8 cellular contexts compared by ENCODE assay signal in the genomic region with DNA sequence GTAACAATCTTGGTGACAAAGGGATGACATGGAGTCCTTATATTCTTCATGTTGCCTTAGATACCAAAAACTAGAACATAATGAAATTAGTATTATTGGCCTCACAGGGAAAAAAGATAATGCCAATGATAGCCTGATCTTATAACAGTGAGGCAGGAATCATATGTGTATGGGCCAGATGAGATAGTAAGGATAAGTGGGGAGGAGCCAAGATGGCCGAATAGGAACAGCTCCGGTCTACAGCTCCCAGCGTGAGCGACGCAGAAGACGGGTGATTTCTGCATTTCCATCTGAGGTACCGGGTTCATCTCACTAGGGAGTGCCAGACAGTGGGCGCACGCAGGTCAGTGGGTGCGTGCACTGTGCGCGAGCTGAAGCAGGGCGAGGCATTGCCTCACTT.
A peak's percentile ranks its signal among the peaks of the same experiment; 100 is the strongest.
DNase-seq lines count a peak whose midpoint lies in the region; TF ChIP-seq lines count a peak whose summit lies in the region.
"Not testable (repeated sequence)": the region's sequence is repeated elsewhere in the genome, so short reads cannot be mapped to it uniquely, and the experiment has no call there.

No MANE protein-coding gene starts in this region.

- not testable (repeated sequence) for TF ChIP-seq CTCF in C4-2B (conservative IDR thresholded peaks at IDR 0.05); HEK293 (tag by site-specific recombination; IDR thresholded peaks at IDR 0.05); cardiac muscle cell (IDR thresholded peaks at IDR 0.05; ENCODE audit: low read depth, low read length); progenitor cell of endocrine pancreas (IDR thresholded peaks at IDR 0.05; ENCODE audit: unreplicated experiment)

- CTCF ChIA-PET in HEK293 (lab: Yijun Ruan, JAX) = not testable (repeated sequence)

- DNase-seq in NCI-H146 treated with DMSO at 0.1 percent for 48 hours (lab: John Stamatoyannopoulos, UW; ENCODE audit: unreplicated experiment) (peak; percentile 27), NCI-H69 (lab: John Stamatoyannopoulos, UW) (peak; percentile 46), iPS-NIHi11 (ENCODE audit: low spot score) (peak; percentile 11)
- not testable (repeated sequence) for DNase-seq in activated T-helper 1 cell treated with anti-CD3 and anti-CD28 coated beads, Interleukin-12 subunit alpha, Interleukin-12 subunit beta, Interleukin-2, Interleukin-4 antibody, amounts not matched to agents 30 ng/mL and 10 ng/mL and 1 ng/mL, durations not matched to agents 14 hours and 24 hours and 36 hours (ENCODE audit: low spot score); cardiac muscle cell (ENCODE audit: low read depth in 1 of 2, low spot score in 1 of 2); progenitor cell of endocrine pancreas (ENCODE audit: low spot score, unreplicated experiment)

- POLR2A ChIA-PET in HEK293 (lab: Yijun Ruan, JAX) = not testable (repeated sequence)

- not testable (repeated sequence) for H3K27me3 ChIP-seq in cardiac muscle cell

- not testable (repeated sequence) for H3K36me3 Mint-ChIP-seq in activated T-helper 1 cell treated with anti-CD3 and anti-CD28 coated beads, Interleukin-12 subunit alpha, Interleukin-12 subunit beta, Interleukin-2, Interleukin-4 antibody, amounts not matched to agents 30 ng/mL and 10 ng/mL and 1 ng/mL, durations not matched to agents 14 hours and 24 hours and 36 hours (ENCODE audit: low read depth); progenitor cell of endocrine pancreas (ENCODE audit: insufficient read depth)

- H3K9me3 ChIP-seq in HEK293 (ENCODE audit: control insufficient read depth, insufficient read depth, low read depth, low read length); cardiac muscle cell (ENCODE audit: low read depth): not testable (repeated sequence)

- not testable (repeated sequence) for H3K4me1 Mint-ChIP-seq in activated T-helper 1 cell treated with anti-CD3 and anti-CD28 coated beads, Interleukin-12 subunit alpha, Interleukin-12 subunit beta, Interleukin-2, Interleukin-4 antibody, amounts not matched to agents 30 ng/mL and 10 ng/mL and 1 ng/mL, durations not matched to agents 14 hours and 24 hours and 36 hours (ENCODE audit: low read depth); progenitor cell of endocrine pancreas (ENCODE audit: low read depth)

- H3K9me3 Mint-ChIP-seq in activated T-helper 1 cell treated with anti-CD3 and anti-CD28 coated beads, Interleukin-12 subunit alpha, Interleukin-12 subunit beta, Interleukin-2, Interleukin-4 antibody, amounts not matched to agents 30 ng/mL and 10 ng/mL and 1 ng/mL, durations not matched to agents 14 hours and 24 hours and 36 hours = peaks cover 28% of the 10 kb centered on the region
- not testable (repeated sequence) for H3K9me3 Mint-ChIP-seq in progenitor cell of endocrine pancreas (ENCODE audit: low read depth)

- intact Hi-C loops in activated T-helper 1 cell treated with anti-CD3 and anti-CD28 coated beads, Interleukin-12 subunit alpha, Interleukin-12 subunit beta, Interleukin-2, Interleukin-4 antibody, amounts not matched to agents 30 ng/mL and 10 ng/mL and 1 ng/mL, durations not matched to agents 14 hours and 24 hours and 36 hours (cut with micrococcal nuclease) = not testable (repeated sequence)

- peak overlapping the region; percentile 13 for H3K27ac Mint-ChIP-seq in activated T-helper 1 cell treated with anti-CD3 and anti-CD28 coated beads, Interleukin-12 subunit alpha, Interleukin-12 subunit beta, Interleukin-2, Interleukin-4 antibody, amounts not matched to agents 30 ng/mL and 10 ng/mL and 1 ng/mL, durations not matched to agents 14 hours and 24 hours and 36 hours
- H3K27ac Mint-ChIP-seq in progenitor cell of endocrine pancreas = peak overlapping the region; percentile 100

- H3K4me1 ChIP-seq in HEK293 (ENCODE audit: control insufficient read depth, insufficient read depth, low read length); cardiac muscle cell (ENCODE audit: low read depth): not testable (repeated sequence)

- not testable (repeated sequence) for H3K4me3 Mint-ChIP-seq in activated T-helper 1 cell treated with anti-CD3 and anti-CD28 coated beads, Interleukin-12 subunit alpha, Interleukin-12 subunit beta, Interleukin-2, Interleukin-4 antibody, amounts not matched to agents 30 ng/mL and 10 ng/mL and 1 ng/mL, durations not matched to agents 14 hours and 24 hours and 36 hours
- H3K4me3 Mint-ChIP-seq in progenitor cell of endocrine pancreas (ENCODE audit: low read depth) = peak overlapping the region; percentile 94

- H3K27ac ChIP-seq in C4-2B (peak overlapping the region; percentile 72), cardiac muscle cell (peak overlapping the region; percentile 73)
- H3K27ac ChIP-seq in HEK293 (ENCODE audit: extremely low read depth, low read depth, low read length) = not testable (repeated sequence)

- H3K27me3 Mint-ChIP-seq in activated T-helper 1 cell treated with anti-CD3 and anti-CD28 coated beads, Interleukin-12 subunit alpha, Interleukin-12 subunit beta, Interleukin-2, Interleukin-4 antibody, amounts not matched to agents 30 ng/mL and 10 ng/mL and 1 ng/mL, durations not matched to agents 14 hours and 24 hours and 36 hours (ENCODE audit: insufficient read depth); progenitor cell of endocrine pancreas: not testable (repeated sequence)

- H3K36me3 ChIP-seq in HEK293 (ENCODE audit: control insufficient read depth in 2 of 2, insufficient read depth in 1 of 2, low read length in 2 of 2); cardiac muscle cell: not testable (repeated sequence)

- not testable (repeated sequence) for H3K4me3 ChIP-seq in HEK293 (ENCODE audit: low read depth, low read length)
- peak overlapping the region; percentile 14 for H3K4me3 ChIP-seq in cardiac muscle cell

TF ChIP-seq in HEK293, 187 proteins besides CTCF, POLR2A, EP300 and RAD21:
- peak; percentile 73 for TF ChIP-seq ZNF341 (tag by site-specific recombination; IDR thresholded peaks at IDR 0.05; ENCODE audit: low read depth)
- TF ChIP-seq, protein P1, sequence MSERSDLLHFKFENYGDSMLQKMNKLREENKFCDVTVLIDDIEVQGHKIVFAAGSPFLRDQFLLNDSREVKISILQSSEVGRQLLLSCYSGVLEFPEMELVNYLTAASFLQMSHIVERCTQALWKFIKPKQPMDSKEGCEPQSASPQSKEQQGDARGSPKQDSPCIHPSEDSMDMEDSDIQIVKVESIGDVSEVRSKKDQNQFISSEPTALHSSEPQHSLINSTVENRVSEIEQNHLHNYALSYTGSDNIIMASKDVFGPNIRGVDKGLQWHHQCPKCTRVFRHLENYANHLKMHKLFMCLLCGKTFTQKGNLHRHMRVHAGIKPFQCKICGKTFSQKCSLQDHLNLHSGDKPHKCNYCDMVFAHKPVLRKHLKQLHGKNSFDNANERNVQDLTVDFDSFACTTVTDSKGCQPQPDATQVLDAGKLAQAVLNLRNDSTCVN (tag by site-specific recombination; optimal IDR thresholded peaks at IDR 0.05) = peak; percentile 27
